In the genomic region with DNA sequence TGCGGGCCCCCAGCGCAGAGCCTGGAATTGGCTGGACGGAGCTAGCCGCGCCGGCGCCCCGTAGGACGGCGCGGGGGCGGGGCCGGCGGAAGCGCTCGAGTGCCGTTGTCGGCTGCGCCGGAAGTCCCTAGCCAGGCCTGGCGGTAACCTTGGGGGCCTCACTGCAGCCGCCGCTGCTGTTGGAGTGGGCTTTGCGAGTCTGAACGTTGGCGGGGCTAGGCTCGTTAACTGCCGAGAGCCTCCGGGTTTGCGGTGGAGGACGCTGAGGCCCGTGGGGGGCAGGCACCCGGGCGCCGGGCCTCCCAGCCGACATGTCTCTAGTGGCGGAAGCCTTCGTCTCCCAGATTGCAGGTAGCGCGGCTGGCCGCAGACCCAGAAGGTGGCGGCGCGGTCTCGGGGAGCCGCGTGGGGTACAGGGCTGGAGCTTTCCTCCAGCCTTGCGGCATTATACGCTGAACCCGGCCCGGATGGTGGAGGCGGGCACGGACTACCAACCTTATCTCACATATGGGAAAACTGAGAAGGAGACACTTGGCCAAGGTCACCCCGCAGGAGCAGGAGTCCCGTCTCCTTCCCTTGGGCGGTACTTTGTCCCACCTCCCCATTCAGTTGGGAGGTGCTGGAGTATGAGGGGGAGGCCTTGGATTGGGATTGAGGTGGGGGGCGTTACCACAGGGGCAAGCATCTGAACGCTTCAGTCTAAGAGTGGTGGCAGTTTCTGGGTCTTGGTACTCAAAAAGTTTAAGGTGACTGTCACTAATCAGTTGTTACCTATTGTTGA, we compare ENCODE assay signal across 8 cellular contexts. TPM values are rescaled to one million over a fixed set of nuclear protein-coding genes. Genes with fewer than 3 reads are reported as not detected.
DNase-seq lines count a peak whose midpoint lies in the region; ATAC-seq, FAIRE-seq and TF ChIP-seq lines count a peak whose summit lies in the region.

A gene (plus strand): TSS at position 124 of the 781 bp plus-strand sequence. CDS start 188 bp downstream, at position 312.

- peak in 4 of 6 experiments; percentile 10 to 44 (median 28) for TF ChIP-seq CTCF in adrenal gland (IDR thresholded peaks at IDR 0.05)
- peak; percentile 21 for TF ChIP-seq CTCF in psoas muscle (IDR thresholded peaks at IDR 0.05)
- TF ChIP-seq CTCF in uterus (IDR thresholded peaks at IDR 0.05) = peak in 3 of 4 experiments; percentile 13 to 43 (median 17)

- peaks cover 4 to 28% of the 10 kb centered on the region in 2 donors for H3K4me1 ChIP-seq in adrenal gland (replicated peaks in 1 of 2)
- H3K4me1 ChIP-seq in psoas muscle = peaks cover 22% of the 10 kb centered on the region
- peaks cover 0 to 4% of the 10 kb centered on the region in 2 donors for H3K4me1 ChIP-seq in uterus

- WGBS in adrenal gland, 4 donors = 0% methylated on average over 24 to 58 of the region's 58 CpGs
- WGBS in psoas muscle, 3 donors = 0 to 1% (median 0%) methylated on average over 57 to 58 of the region's 58 CpGs

- H3K27me3 ChIP-seq in adrenal gland = no peaks in the 10 kb centered on the region
- H3K27me3 ChIP-seq in psoas muscle (ENCODE audit: insufficient read depth in 3 of 3, low read length in 2 of 3) = no peaks in the 10 kb centered on the region
- no peaks in the 10 kb centered on the region for H3K27me3 ChIP-seq in uterus

- intact Hi-C loops in adrenal gland (cut with DNase I) (no loop called here), left cardiac atrium (cut with DNase I) (no loop called here), psoas muscle (cut with DNase I) (loop anchor here in 1 of 2 donors (5.0 kb wide), 1 partner anchor 127 kb away; no protein-coding TSS in a partner anchor), uterus (cut with DNase I; ENCODE audit: low total_unique reads) (loop anchor here (10.0 kb wide), 1 partner anchor 185 kb away; no protein-coding TSS in a partner anchor)

- H3K4me3 ChIP-seq in adrenal gland (peak within 1 kb of the TSS; percentile 72 to 95 (median 92)), psoas muscle (peak within 1 kb of the TSS; percentile 83), uterus (peak within 1 kb of the TSS; percentile 79 to 80)

- peak; percentile 68 for DNase-seq in GM12892 (ENCODE audit: insufficient read length)
- peak; percentile 55 for DNase-seq in NCI-H1417 treated with DMSO at 0.1 percent for 48 hours (lab: John Stamatoyannopoulos, UW)
- peak; percentile 23 to 80 (median 49) for DNase-seq in T-helper 1 cell
- peak; percentile 72 to 81 (median 77) for DNase-seq in adrenal gland
- peak; percentile 83 for DNase-seq in left cardiac atrium
- DNase-seq in psoas muscle = peak; percentile 75 to 87
- DNase-seq in uterus = peak; percentile 56 to 73

- no peaks in the 10 kb centered on the region for H3K9me3 ChIP-seq in adrenal gland (replicated peaks in 1 of 3)
- no peaks in the 10 kb centered on the region for H3K9me3 ChIP-seq in psoas muscle
- H3K9me3 ChIP-seq in uterus = no peaks in the 10 kb centered on the region

- peak; percentile 98 for ATAC-seq in HG02763 (IDR thresholded peaks at IDR 0.05; ENCODE audit: unreplicated experiment)
- ATAC-seq in left cardiac atrium = peak; percentile 99
- peak; percentile 98 to 100 (median 100) for ATAC-seq in psoas muscle

- H3K36me3 ChIP-seq in adrenal gland (replicated peaks in 1 of 2) (no peaks in the 10 kb centered on the region), psoas muscle (ENCODE audit: insufficient read depth in 1 of 2, low read depth in 1 of 2) (no peaks in the 10 kb centered on the region), uterus (no peaks in the 10 kb centered on the region)

- TF ChIP-seq POLR2A in GM12892 (IDR thresholded peaks at IDR 0.05; ENCODE audit: low read depth, low read length) = peak; percentile 90
- peak; percentile 26 to 51 for TF ChIP-seq POLR2A in adrenal gland (IDR thresholded peaks at IDR 0.05)
- TF ChIP-seq POLR2A in uterus (IDR thresholded peaks at IDR 0.05) = peak in 1 of 2 donors; percentile 38

- H3K27ac ChIP-seq in adrenal gland (peak within 1 kb of the TSS; percentile 54 to 94 (median 89)), psoas muscle (peak within 1 kb of the TSS; percentile 93), uterus (peak within 1 kb of the TSS; percentile 77 to 78)

- peak; percentile 91 for FAIRE-seq in GM12892 (lab: Jason Lieb, UNC)

RNA-seq across cellular contexts. Expression of the gene that starts here (rescaled TPM):
- 71.3 TPM for polyA plus RNA-seq in GM12892 (2012; ENCODE audit: missing spikeins)
- total RNA-seq in adrenal gland = 10 to 100 TPM; 21.2 to 56.3 (median 31.6) TPM
- polyA plus RNA-seq in adrenal gland = 10 to 100 TPM; 41.6 to 79.4 (median 52.3) TPM
- 10 to 100 TPM; 37.1 to 41.9 TPM for total RNA-seq in left cardiac atrium
- total RNA-seq in psoas muscle = 10 to 100 TPM; 33.2 to 44.1 (median 37.4) TPM
- 10 to 100 TPM; 43.6 to 91.7 (median 68.2) TPM for polyA plus RNA-seq in psoas muscle
- 10 to 100 TPM; 28.1 to 32.1 (median 31.3) TPM for total RNA-seq in uterus

Comparison
In these comparisons a context has a peak if more than half of its experiments do, and no peak if none do; other contexts are left out.
1. Peak in every context shown above with its lines: DNase-seq, ATAC-seq, H3K4me3 ChIP-seq and H3K27ac ChIP-seq.